Comparison of ENCODE assay signal across 25 cellular contexts in the genomic region with DNA sequence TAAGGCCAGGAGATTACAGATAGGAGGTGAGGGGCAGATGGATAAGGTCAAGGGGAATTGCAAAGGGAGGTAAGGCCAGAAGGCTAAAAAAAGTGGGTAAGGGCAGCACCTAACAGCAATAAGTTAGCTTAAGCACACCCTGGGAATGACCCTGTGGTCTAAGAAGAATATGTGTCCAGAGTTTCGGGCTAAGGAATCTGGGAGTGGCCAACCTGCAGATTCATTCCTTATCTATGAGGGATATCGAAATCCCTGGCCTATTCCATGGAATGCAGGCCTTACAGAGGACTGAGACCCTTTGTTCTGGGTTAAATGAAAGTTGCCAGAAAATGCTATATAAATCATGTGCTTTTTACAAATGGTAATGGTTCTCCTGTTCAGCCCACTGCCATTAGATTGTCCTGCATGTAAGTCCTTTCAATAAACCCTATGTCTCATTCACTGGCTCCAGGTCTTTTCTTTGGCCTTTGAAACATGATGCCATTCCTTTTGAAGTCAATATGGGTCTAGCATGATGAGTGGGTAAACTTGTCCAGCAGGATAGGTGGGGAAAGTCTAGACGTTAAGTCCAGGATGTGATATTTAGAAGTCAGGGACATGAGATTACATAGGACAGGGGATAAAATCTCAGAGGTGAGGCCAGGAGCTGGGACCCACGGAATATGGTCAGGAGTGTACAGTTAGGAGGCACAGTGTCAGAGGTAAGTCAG.
A peak's percentile ranks its signal among the peaks of the same experiment; 100 is the strongest.
DNase-seq lines count a peak whose midpoint lies in the region; TF ChIP-seq lines count a peak whose summit lies in the region.
"Had no signal": no experiment of that assay in that cellular context is flagged by ENCODE, and none has a peak within 500 bp of the region (broad histone marks: within the 10 kb centered on the region; RNA-seq: fewer than 3 reads in every experiment).

No MANE protein-coding gene starts in this region.

- no peaks in the 10 kb centered on the region for H3K36me3 ChIP-seq in ovary
- H3K36me3 ChIP-seq: HAP-1 had no signal

- TF ChIP-seq POLR2A in ovary (IDR thresholded peaks at IDR 0.05), result no peak

- no peaks in the 10 kb centered on the region for H3K9me3 ChIP-seq in ovary
- H3K9me3 ChIP-seq: HAP-1 had no signal

- peak; percentile 13 for DNase-seq in Calu3
- DNase-seq in NCI-H510A (lab: John Stamatoyannopoulos, UW), result peak; percentile 16
- peak; percentile 3 for DNase-seq in amniotic epithelial cell (ENCODE audit: low read depth)
- no peak for DNase-seq in NCI-H774 (lab: John Stamatoyannopoulos, UW)
- no peak for DNase-seq in ovary
- no peak for DNase-seq in pons (ENCODE audit: low spot score)
- DNase-seq: C1 segment of cervical spinal cord; CD4-positive, alpha-beta memory T cell; COR-L47; DMS 273 treated with DMSO at 0.1 percent for 48 hours; DND-41; GOT3; KBM-7; MV-4-11; NCI-H1105 treated with DMSO at 0.1 percent for 48 hours; NCI-H146; NCI-H1930; NCI-H2171 treated with DMSO at 0.1 percent for 48 hours; NCI-H345; NCI-H526; SHP77 treated with DMSO at 0.1 percent for 48 hours had no signal

- H3K4me1 Mint-ChIP-seq in Calu3 (ENCODE audit: low read depth, unreplicated experiment), result peaks cover 17% of the 10 kb centered on the region
- H3K4me1 Mint-ChIP-seq: CD4-positive, alpha-beta memory T cell had no signal

- intact Hi-C loops in Calu3 (cut with micrococcal nuclease; ENCODE audit: unreplicated experiment) (no loop called here), ovary (cut with DNase I) (no loop called here)

- no peaks in the 10 kb centered on the region for H3K27me3 Mint-ChIP-seq in Calu3 (ENCODE audit: unreplicated experiment)
- H3K27me3 Mint-ChIP-seq: CD4-positive, alpha-beta memory T cell had no signal

- BruUV-seq in Calu3 (replicated peaks; lab: Mats Ljungman, UMichigan), result no TSS peak

- 77 to 87% (median 77%) methylated on average over 4 of the region's 4 CpGs for WGBS in ovary, 3 donors

- no peaks in the 10 kb centered on the region for H3K27me3 ChIP-seq in ovary

- TF ChIP-seq EP300 in ovary (IDR thresholded peaks at IDR 0.05), result no peak

- H3K27ac ChIP-seq in 22Rv1, result peak overlapping the region; percentile 10; the same call in 1 of the 2 replicates
- H3K27ac ChIP-seq in ovary, result no peak overlapping the region
- H3K27ac ChIP-seq: RWPE1 had no signal

- peaks cover 5% of the 10 kb centered on the region for H3K36me3 Mint-ChIP-seq in Calu3 (ENCODE audit: insufficient read depth, unreplicated experiment)
- H3K36me3 Mint-ChIP-seq: CD4-positive, alpha-beta memory T cell had no signal

- H3K9me3 Mint-ChIP-seq in Calu3 (ENCODE audit: low read depth, unreplicated experiment), result no peaks in the 10 kb centered on the region
- H3K9me3 Mint-ChIP-seq: T-helper 1 cell treated with Interleukin-12 subunit alpha and Interleukin-12 subunit beta and Interleukin-4 antibody, amounts not matched to agents 30 μg/mL and 1 μg/mL, for 36 hours had no signal

- CTCF ChIA-PET in Calu3 (lab: Charles Lee), result interaction anchor here (1.5 kb wide), 1 partner anchor 10 kb away, joined by 4 read pairs; no protein-coding TSS in a partner anchor

- H3K4me3 Mint-ChIP-seq in Calu3 (ENCODE audit: low read depth, unreplicated experiment), result no peak overlapping the region
- H3K4me3 Mint-ChIP-seq: CD4-positive, alpha-beta memory T cell; T-helper 1 cell treated with Interleukin-12 subunit alpha and Interleukin-12 subunit beta and Interleukin-4 antibody, amounts not matched to agents 30 μg/mL and 1 μg/mL, for 36 hours had no signal

- no peaks in the 10 kb centered on the region for H3K4me1 ChIP-seq in ovary (ENCODE audit: insufficient read depth)
- H3K4me1 ChIP-seq: HAP-1 had no signal

- no peak overlapping the region for H3K27ac Mint-ChIP-seq in Calu3 (ENCODE audit: unreplicated experiment)
- H3K27ac Mint-ChIP-seq: CD4-positive, alpha-beta memory T cell; T-helper 1 cell treated with Interleukin-12 subunit alpha and Interleukin-12 subunit beta and Interleukin-4 antibody, amounts not matched to agents 30 μg/mL and 1 μg/mL, for 36 hours had no signal

- H3K4me3 ChIP-seq in ovary, result no peak overlapping the region
- H3K4me3 ChIP-seq: HAP-1 had no signal

- TF ChIP-seq CTCF in 22Rv1 (IDR thresholded peaks at IDR 0.05) (no peak), Calu3 (IDR thresholded peaks at IDR 0.05; ENCODE audit: unreplicated experiment) (no peak), ovary (IDR thresholded peaks at IDR 0.05) (no peak)

Comparison
In these comparisons a context has a peak if more than half of its experiments do, and no peak if none do; other contexts are left out.
1. DNase-seq: peak in Calu3 (single experiment), NCI-H510A (single experiment) and amniotic epithelial cell (single experiment); none in NCI-H774 (single experiment), ovary (0 of 5) and pons (single experiment).